ENCODE assay signal across 1 cellular context in the genomic region with DNA sequence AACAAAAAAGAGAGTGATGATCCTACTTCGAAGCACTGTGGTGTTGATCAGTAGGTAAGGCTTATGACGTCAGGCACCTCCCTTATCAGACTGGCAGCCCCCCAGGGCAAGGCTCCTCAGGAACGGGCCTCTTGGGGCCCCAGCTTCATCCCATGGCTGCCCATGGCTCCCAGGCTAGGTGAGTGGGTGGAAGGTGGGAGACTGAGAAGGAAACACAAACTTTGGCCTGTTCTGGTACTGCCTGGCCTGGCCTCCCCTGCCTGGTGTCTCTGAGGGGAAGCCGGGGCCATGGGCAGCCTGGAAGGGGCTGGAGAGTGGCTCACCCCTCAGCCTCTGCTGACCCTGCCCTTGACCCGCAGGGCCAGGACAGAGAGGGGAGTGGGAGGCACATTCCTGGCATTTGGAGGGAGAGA.
TF ChIP-seq lines count a peak whose summit lies in the region.

No MANE protein-coding gene starts in this region.

TF ChIP-seq in GM23338, 12 proteins besides CTCF, POLR2A, EP300 and RAD21:
- TF ChIP-seq ZNF331 (CRISPR knock-in tag; IDR thresholded peaks at IDR 0.05; ENCODE audit: low read depth), result no peak
- no peak for TF ChIP-seq STAT1 (IDR thresholded peaks at IDR 0.05; ENCODE audit: unreplicated experiment)
- no peak for TF ChIP-seq NANOG (IDR thresholded peaks at IDR 0.05; ENCODE audit: borderline replicate concordance)
- no peak for TF ChIP-seq POLR2AphosphoS5 (IDR thresholded peaks at IDR 0.05; ENCODE audit: low read depth)
- TF ChIP-seq JUNB (IDR thresholded peaks at IDR 0.05; ENCODE audit: unreplicated experiment), result no peak
- no peak for TF ChIP-seq REST (IDR thresholded peaks at IDR 0.05; ENCODE audit: unreplicated experiment)
- TF ChIP-seq, protein P1, sequence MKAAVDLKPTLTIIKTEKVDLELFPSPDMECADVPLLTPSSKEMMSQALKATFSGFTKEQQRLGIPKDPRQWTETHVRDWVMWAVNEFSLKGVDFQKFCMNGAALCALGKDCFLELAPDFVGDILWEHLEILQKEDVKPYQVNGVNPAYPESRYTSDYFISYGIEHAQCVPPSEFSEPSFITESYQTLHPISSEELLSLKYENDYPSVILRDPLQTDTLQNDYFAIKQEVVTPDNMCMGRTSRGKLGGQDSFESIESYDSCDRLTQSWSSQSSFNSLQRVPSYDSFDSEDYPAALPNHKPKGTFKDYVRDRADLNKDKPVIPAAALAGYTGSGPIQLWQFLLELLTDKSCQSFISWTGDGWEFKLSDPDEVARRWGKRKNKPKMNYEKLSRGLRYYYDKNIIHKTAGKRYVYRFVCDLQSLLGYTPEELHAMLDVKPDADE (IDR thresholded peaks at IDR 0.05), result no peak
- TF ChIP-seq CREB1 (CRISPR knock-in tag; IDR thresholded peaks at IDR 0.05; ENCODE audit: low read depth), result no peak
- no peak for TF ChIP-seq ZNF462 (CRISPR knock-in tag; IDR thresholded peaks at IDR 0.05)
- no peak for TF ChIP-seq EZH2phosphoT487 (IDR thresholded peaks at IDR 0.05; ENCODE audit: unreplicated experiment)
- TF ChIP-seq ZNF114 (CRISPR knock-in tag; IDR thresholded peaks at IDR 0.05), result no peak
- no peak for TF ChIP-seq EZH2 (IDR thresholded peaks at IDR 0.05; ENCODE audit: low read depth, unreplicated experiment)
